8 cellular contexts compared by ENCODE assay signal in the genomic region with DNA sequence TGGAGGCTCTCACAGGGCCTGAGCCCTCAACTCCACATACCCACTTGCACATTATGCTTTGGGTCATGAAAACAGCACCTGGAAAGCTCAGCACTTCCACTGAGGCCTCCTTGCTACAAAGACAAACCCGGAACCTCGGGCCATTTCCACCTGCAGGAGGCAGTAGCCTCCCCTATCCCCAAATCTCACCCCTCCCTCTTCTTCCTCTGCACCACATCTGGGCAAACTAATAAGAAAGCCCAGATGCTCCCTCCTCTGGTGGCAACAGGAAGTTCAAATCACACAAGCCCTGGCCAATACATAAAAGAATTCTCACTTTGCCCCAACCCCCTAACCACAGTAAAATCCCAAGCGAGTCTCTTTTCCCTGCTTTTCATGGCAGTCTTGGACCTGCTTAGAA.
DNase-seq lines count a peak whose midpoint lies in the region; ATAC-seq and TF ChIP-seq lines count a peak whose summit lies in the region.

No MANE protein-coding gene starts in this region.

- CTCF ChIA-PET in HEK293T (lab: Yijun Ruan, JAX): interaction anchor here (1.1 kb wide), 1 partner anchor 773 kb away, joined by 4 read pairs; no protein-coding TSS in a partner anchor

- H3K4me1 Mint-ChIP-seq in stimulated activated effector memory CD8-positive, alpha-beta T cell treated with anti-CD3 and anti-CD28 coated beads, Interleukin-12 subunit alpha, Interleukin-12 subunit beta, amount 100 ng/mL, for 72 hours: no peaks in the 10 kb centered on the region

- no peak overlapping the region for H3K4me2 ChIP-seq in OCI-LY3 (ENCODE audit: low read length)

- no peaks in the 10 kb centered on the region for H3K79me2 ChIP-seq in OCI-LY3 (ENCODE audit: low read length)

- H4K20me1 ChIP-seq in OCI-LY3 (ENCODE audit: insufficient read depth, low read length): no peaks in the 10 kb centered on the region

- H3K4me1 ChIP-seq in OCI-LY3 (ENCODE audit: low read length): 0 out of 2 replicates have a peak, but pooled peaks cover 3% of the 10 kb centered on the region

- no peak overlapping the region for H3K27ac ChIP-seq in OCI-LY3 (ENCODE audit: low read length)

- H3K27me3 ChIP-seq in OCI-LY3 (ENCODE audit: low read depth, low read length): no peaks in the 10 kb centered on the region

- in situ Hi-C loops in GM13977 (cut with MboI; ENCODE audit: low pct_unique_long_range_greater_than_20kb, low sequenced_read_pairs, unreplicated experiment): no loop called here

- ATAC-seq in stimulated activated effector memory CD8-positive, alpha-beta T cell treated with anti-CD3 and anti-CD28 coated beads, Interleukin-12 subunit alpha, Interleukin-12 subunit beta, amount 100 ng/mL, for 72 hours: no peak

- POLR2A ChIA-PET in HEK293T (lab: Yijun Ruan, JAX): no interaction called here

- peaks cover 6% of the 10 kb centered on the region for H3K9me3 Mint-ChIP-seq in stimulated activated effector memory CD8-positive, alpha-beta T cell treated with anti-CD3 and anti-CD28 coated beads, Interleukin-12 subunit alpha, Interleukin-12 subunit beta, amount 100 ng/mL, for 72 hours

- H3K36me3 ChIP-seq in OCI-LY3 (replicated peaks; ENCODE audit: low read depth, low read length): no peaks in the 10 kb centered on the region

- no peaks in the 10 kb centered on the region for H3K9me3 ChIP-seq in OCI-LY3 (ENCODE audit: insufficient read depth, low read length)

- H3K36me3 Mint-ChIP-seq in stimulated activated effector memory CD8-positive, alpha-beta T cell treated with anti-CD3 and anti-CD28 coated beads, Interleukin-12 subunit alpha, Interleukin-12 subunit beta, amount 100 ng/mL, for 72 hours: no peaks in the 10 kb centered on the region

- peak; percentile 20 for TF ChIP-seq CTCF in GM13977 (IDR thresholded peaks at IDR 0.05; ENCODE audit: extremely low read depth, insufficient read depth, missing control alignments)
- peak; percentile 70 for TF ChIP-seq CTCF in OCI-LY3 (IDR thresholded peaks at IDR 0.05; ENCODE audit: low read depth, low read length)

- H3K27ac Mint-ChIP-seq in stimulated activated effector memory CD8-positive, alpha-beta T cell treated with anti-CD3 and anti-CD28 coated beads, Interleukin-12 subunit alpha, Interleukin-12 subunit beta, amount 100 ng/mL, for 72 hours: no peak overlapping the region

- no peak overlapping the region for H3K9ac ChIP-seq in OCI-LY3 (ENCODE audit: low read length)

- H3K4me3 Mint-ChIP-seq in stimulated activated effector memory CD8-positive, alpha-beta T cell treated with anti-CD3 and anti-CD28 coated beads, Interleukin-12 subunit alpha, Interleukin-12 subunit beta, amount 100 ng/mL, for 72 hours: no peak overlapping the region

- DNase-seq in GM13977 (ENCODE audit: low spot score) (peak; percentile 15), HEK293T (ENCODE audit: extremely low spot score) (peak; percentile 54), glomerular visceral epithelial cell (ENCODE audit: extremely low spot score) (peak; percentile 30), cardiac septum (ENCODE audit: low spot score) (no peak), NCI-H1105 (lab: John Stamatoyannopoulos, UW) (no peak), NCI-H1930 (lab: John Stamatoyannopoulos, UW) (no peak)
- no peak for DNase-seq in stimulated activated effector memory CD8-positive, alpha-beta T cell treated with anti-CD3 and anti-CD28 coated beads, Interleukin-12 subunit alpha, Interleukin-12 subunit beta, amount 100 ng/mL, for 72 hours (ENCODE audit: low spot score in 2 of 2)

- H2AFZ ChIP-seq in OCI-LY3 (ENCODE audit: low read depth, low read length): no peak overlapping the region

- H3K4me3 ChIP-seq in OCI-LY3 (ENCODE audit: low read length): no peak overlapping the region

- intact Hi-C loops in cardiac septum (cut with DNase I): no loop called here

TF ChIP-seq in HEK293T, 16 proteins besides CTCF, POLR2A, EP300 and RAD21:
- TF ChIP-seq ELF4 (IDR thresholded peaks at IDR 0.05) (no peak), FOXM1 (IDR thresholded peaks at IDR 0.05; ENCODE audit: borderline replicate concordance) (no peak), FOXK2 (IDR thresholded peaks at IDR 0.05) (no peak), TARDBP (IDR thresholded peaks at IDR 0.05) (no peak), NFRKB (IDR thresholded peaks at IDR 0.05) (no peak), FOXA1 (IDR thresholded peaks at IDR 0.05) (no peak), LEF1 (IDR thresholded peaks at IDR 0.05; ENCODE audit: borderline replicate concordance) (no peak), SP1 (IDR thresholded peaks at IDR 0.05) (no peak), HDGF (IDR thresholded peaks at IDR 0.05; ENCODE audit: borderline replicate concordance) (no peak), SUZ12 (IDR thresholded peaks at IDR 0.05) (no peak)
- TF ChIP-seq, protein P1, sequence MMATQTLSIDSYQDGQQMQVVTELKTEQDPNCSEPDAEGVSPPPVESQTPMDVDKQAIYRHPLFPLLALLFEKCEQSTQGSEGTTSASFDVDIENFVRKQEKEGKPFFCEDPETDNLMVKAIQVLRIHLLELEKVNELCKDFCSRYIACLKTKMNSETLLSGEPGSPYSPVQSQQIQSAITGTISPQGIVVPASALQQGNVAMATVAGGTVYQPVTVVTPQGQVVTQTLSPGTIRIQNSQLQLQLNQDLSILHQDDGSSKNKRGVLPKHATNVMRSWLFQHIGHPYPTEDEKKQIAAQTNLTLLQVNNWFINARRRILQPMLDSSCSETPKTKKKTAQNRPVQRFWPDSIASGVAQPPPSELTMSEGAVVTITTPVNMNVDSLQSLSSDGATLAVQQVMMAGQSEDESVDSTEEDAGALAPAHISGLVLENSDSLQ (IDR thresholded peaks at IDR 0.05): no peak

Comparison
In these comparisons a context has a peak if more than half of its experiments do, and no peak if none do; other contexts are left out.
1. DNase-seq: peak in GM13977 (single experiment), HEK293T (single experiment) and glomerular visceral epithelial cell (single experiment); none in cardiac septum (single experiment), NCI-H1105 (single experiment), stimulated activated effector memory CD8-positive, alpha-beta T cell treated with anti-CD3 and anti-CD28 coated beads, Interleukin-12 subunit alpha, Interleukin-12 subunit beta, amount 100 ng/mL, for 72 hours (0 of 2) and NCI-H1930 (0 of 2).